In genomic region chr21:43343095-43343991, GRCh38 we compare ENCODE assay signal across 1 cellular context.
A peak's percentile ranks its signal among the peaks of the same experiment; 100 is the strongest.
TF ChIP-seq lines count a peak whose summit lies in the region.

No MANE protein-coding gene starts in this region.

TF ChIP-seq in HepG2, 621 proteins besides CTCF, POLR2A, EP300 and RAD21 (continued from another document and continues in another):
- TF ChIP-seq CSRNP2 (CRISPR knock-in tag; conservative IDR thresholded peaks at IDR 0.05; ENCODE audit: low read depth) (no peak), ZNF841 (CRISPR knock-in tag; IDR thresholded peaks at IDR 0.05; ENCODE audit: borderline replicate concordance) (no peak), NR2C2 (CRISPR knock-in tag; IDR thresholded peaks at IDR 0.05; ENCODE audit: borderline replicate concordance) (peak; percentile 44; the same call in 1 of the 2 replicates), MED1 (CRISPR knock-in tag; IDR thresholded peaks at IDR 0.05) (peak; percentile 82; the same call in 1 of the 2 replicates), RNF2 (conservative IDR thresholded peaks at IDR 0.05; ENCODE audit: low read depth) (no peak), GZF1 (CRISPR knock-in tag; IDR thresholded peaks at IDR 0.05) (no peak), ZNF800 (CRISPR knock-in tag; IDR thresholded peaks at IDR 0.05) (peak; percentile 76; the same call in 1 of the 2 replicates), ARHGAP35 (CRISPR knock-in tag; IDR thresholded peaks at IDR 0.05; ENCODE audit: borderline replicate concordance) (0 out of 2 replicates have a peak, but pooled peaks have one; percentile 35), ZBTB20 (CRISPR knock-in tag; IDR thresholded peaks at IDR 0.05; ENCODE audit: borderline replicate concordance, low read depth) (peak; percentile 71; the same call in 1 of the 2 replicates), TFDP1 (CRISPR knock-in tag; IDR thresholded peaks at IDR 0.05; ENCODE audit: borderline replicate concordance) (peak; percentile 51; the same call in 1 of the 2 replicates), ZNF713 (CRISPR knock-in tag; IDR thresholded peaks at IDR 0.05) (no peak), ZNF775 (CRISPR knock-in tag; IDR thresholded peaks at IDR 0.05; ENCODE audit: borderline replicate concordance) (no peak), ZFX (CRISPR knock-in tag; IDR thresholded peaks at IDR 0.05; ENCODE audit: low read depth) (peak; percentile 93), ZNF777 (CRISPR knock-in tag; IDR thresholded peaks at IDR 0.05) (peak; percentile 66), SP5 (CRISPR knock-in tag; IDR thresholded peaks at IDR 0.05; ENCODE audit: borderline replicate concordance, low read depth) (peak; percentile 70), PHB2 (IDR thresholded peaks at IDR 0.05; ENCODE audit: partially characterized antibody) (no peak), ZGPAT (CRISPR knock-in tag; IDR thresholded peaks at IDR 0.05) (peak; percentile 66; the same call in 1 of the 2 replicates), ZNF296 (CRISPR knock-in tag; conservative IDR thresholded peaks at IDR 0.05) (peak; percentile 77; the same call in 1 of the 2 replicates), DPF2 (CRISPR knock-in tag; IDR thresholded peaks at IDR 0.05; ENCODE audit: borderline replicate concordance, low read depth) (peak; percentile 54; the same call in 1 of the 2 replicates), ZNF660 (CRISPR knock-in tag; IDR thresholded peaks at IDR 0.05; ENCODE audit: borderline replicate concordance, low read depth) (no peak), NFRKB (IDR thresholded peaks at IDR 0.05) (no peak), LRRFIP1 (CRISPR knock-in tag; conservative IDR thresholded peaks at IDR 0.05) (no peak), HNRNPL (IDR thresholded peaks at IDR 0.05; ENCODE audit: low read depth, low read length) (peak; percentile 84), REXO4 (CRISPR knock-in tag; IDR thresholded peaks at IDR 0.05; ENCODE audit: borderline replicate concordance) (no peak), FOXO1 (CRISPR knock-in tag; IDR thresholded peaks at IDR 0.05) (peak; percentile 79), ZBTB14 (CRISPR knock-in tag; IDR thresholded peaks at IDR 0.05) (no peak), CSRNP1 (CRISPR knock-in tag; IDR thresholded peaks at IDR 0.05) (no peak), SNRNP70 (IDR thresholded peaks at IDR 0.05; ENCODE audit: low read depth, low read length) (no peak), ZBTB46 (CRISPR knock-in tag; IDR thresholded peaks at IDR 0.05; ENCODE audit: borderline replicate concordance) (0 out of 2 replicates have a peak, but pooled peaks have one; percentile 52), ZSCAN12 (CRISPR knock-in tag; IDR thresholded peaks at IDR 0.05) (no peak), HNF1A (IDR thresholded peaks at IDR 0.05; ENCODE audit: low read depth) (no peak), HNF1A (CRISPR knock-in tag; IDR thresholded peaks at IDR 0.05; ENCODE audit: borderline replicate concordance) (0 out of 2 replicates have a peak, but pooled peaks have one; percentile 72), TBL1XR1 (IDR thresholded peaks at IDR 0.05; ENCODE audit: borderline replicate concordance, low read length, partially characterized antibody) (peak; percentile 54), ZBTB10 (CRISPR knock-in tag; IDR thresholded peaks at IDR 0.05; ENCODE audit: borderline replicate concordance) (peak; percentile 44; the same call in 1 of the 2 replicates), PPARG (CRISPR knock-in tag; conservative IDR thresholded peaks at IDR 0.05) (peak; percentile 64), ZSCAN31 (CRISPR knock-in tag; IDR thresholded peaks at IDR 0.05; ENCODE audit: low read depth) (no peak), ZSCAN22 (CRISPR knock-in tag; IDR thresholded peaks at IDR 0.05) (no peak)
